In genomic region chr15:66905954-66906353, GRCh38 we compare ENCODE assay signal across 17 cellular contexts.
DNase-seq lines count a peak whose midpoint lies in the region; ATAC-seq, FAIRE-seq and TF ChIP-seq lines count a peak whose summit lies in the region.
"Had no signal": no experiment of that assay in that cellular context is flagged by ENCODE, and none has a peak within 500 bp of the region (broad histone marks: within the 10 kb centered on the region; RNA-seq: fewer than 3 reads in every experiment).

No MANE protein-coding gene starts in this region.

- no peak for FAIRE-seq in K562 (lab: Jason Lieb, UNC)

- intact Hi-C loops in K562 (cut with micrococcal nuclease), result loop anchor here (5.0 kb wide), 1 partner anchor 36 kb away; no protein-coding TSS in a partner anchor

- H3K4me1 ChIP-seq in K562 (replicated peaks in 1 of 2; ENCODE audit: control insufficient read depth in 2 of 2, insufficient read depth in 2 of 2, low read length in 2 of 2), result peaks cover 0 to 8% of the 10 kb centered on the region in 2 experiments; a peak in 4 of 5 replicates

- H3K9ac ChIP-seq in K562 (ENCODE audit: insufficient read depth in 1 of 2, low read depth in 2 of 2, low read length in 2 of 2), result no peak overlapping the region

- peaks cover 5 to 11% of the 10 kb centered on the region in 2 experiments; a peak in 4 of 5 replicates for H3K27me3 ChIP-seq in K562 (ENCODE audit: control insufficient read depth in 2 of 2, insufficient read depth in 2 of 2, low read length in 2 of 2)

- H3K9me1 ChIP-seq in K562 (ENCODE audit: control insufficient read depth, insufficient read depth, low read length), result no peaks in the 10 kb centered on the region

- H3K9me3 ChIP-seq in K562 (replicated peaks; ENCODE audit: control insufficient read depth, insufficient read depth, low read depth, low read length), result 0 out of 2 replicates have a peak, but pooled peaks cover 3% of the 10 kb centered on the region

- no peak overlapping the region for H2AFZ ChIP-seq in K562 (ENCODE audit: low read depth, low read length)

- no TSS peak for BruUV-seq in K562 (replicated peaks; lab: Mats Ljungman, UMichigan)

- ATAC-seq in K562 (peak; percentile 29; the same call in 1 of the 3 replicates), HG03432 (IDR thresholded peaks at IDR 0.05; ENCODE audit: unreplicated experiment) (no peak), GM19035 (IDR thresholded peaks at IDR 0.05; ENCODE audit: unreplicated experiment) (no peak), HG03135 (IDR thresholded peaks at IDR 0.05; ENCODE audit: unreplicated experiment) (no peak), GM21390 (IDR thresholded peaks at IDR 0.05; ENCODE audit: unreplicated experiment) (no peak)
- ATAC-seq: T-helper 17 cell had no signal

- CTCF ChIA-PET in K562 (lab: Yijun Ruan, JAX; ENCODE audit: low intra/inter-chr PET ratio), result interaction anchor here (0.7 kb wide), 1 partner anchor 131 kb away, joined by 4 read pairs; no protein-coding TSS in a partner anchor

- TF ChIP-seq EP300 in Ishikawa (IDR thresholded peaks at IDR 0.05; ENCODE audit: borderline replicate concordance), result no peak
- TF ChIP-seq EP300 in K562 (IDR thresholded peaks at IDR 0.05; ENCODE audit: low read length), result no peak

- H3K79me2 ChIP-seq in K562 (ENCODE audit: control insufficient read depth, insufficient read depth, low read length), result no peaks in the 10 kb centered on the region

- TF ChIP-seq CTCF in GM12873 (IDR thresholded peaks at IDR 0.05; ENCODE audit: insufficient read depth, low read depth, low read length, missing control alignments), result peak; percentile 46
- peak; percentile 43 to 49 (median 44); a peak in 5 of 6 replicates for TF ChIP-seq CTCF in K562 (IDR thresholded peaks at IDR 0.05 in 2 of 3, conservative IDR thresholded peaks at IDR 0.05 in 1 of 3; ENCODE audit: insufficient read depth in 2 of 3, low read depth in 1 of 3, low read length in 3 of 3)

- TF ChIP-seq RAD21 in Ishikawa (IDR thresholded peaks at IDR 0.05; ENCODE audit: low read depth), result peak; percentile 44
- peak in 1 of 2 experiments; percentile 49; a peak in 2 of 4 replicates for TF ChIP-seq RAD21 in K562 (CRISPR knock-in tag; conservative IDR thresholded peaks at IDR 0.05 in 1 of 2, IDR thresholded peaks at IDR 0.05 in 1 of 2)

- WGBS in K562 (ENCODE audit: insufficient coverage, low coverage, missing lambda C conversion rate), result 9% methylated on average over 2 of the region's 2 CpGs

- no peaks in the 10 kb centered on the region for H3K36me3 ChIP-seq in K562 (ENCODE audit: control insufficient read depth, insufficient read depth, low read length)

- H3K27ac ChIP-seq in K562 (ENCODE audit: extremely low read depth, low read depth, low read length), result no peak overlapping the region
- H3K27ac ChIP-seq: RWPE1 had no signal

- no peaks in the 10 kb centered on the region for H4K20me1 ChIP-seq in K562 (replicated peaks; ENCODE audit: control insufficient read depth, insufficient read depth, low read length)

- H3K4me2 ChIP-seq in K562 (ENCODE audit: insufficient read depth, low read length), result no peak overlapping the region

- in situ Hi-C loops in K562 (cut with MboI), result no loop called here

- POLR2A ChIA-PET in K562 (lab: Yijun Ruan, JAX), result interaction anchor here (0.5 kb wide), 2 partner anchors 51 to 163 kb away, joined by 3 to 5 read pairs; no protein-coding TSS in a partner anchor

- no peak overlapping the region for H3K4me3 ChIP-seq in K562

- no peak for DNase-seq in K562 (ENCODE audit: extremely low read depth in 1 of 4, low spot score in 3 of 4)
- DNase-seq in mesenteric fat pad (ENCODE audit: low spot score), result peak; percentile 6
- DNase-seq: activated CD4-positive, alpha-beta T cell treated with anti-CD3 and anti-CD28 coated beads for 48 hours; activated T-cell treated with anti-CD3 and anti-CD28 coated beads, Interleukin-2, amount 50 U/mL, for 1 hour; C1 segment of cervical spinal cord; cortex of kidney; NCI-H1694; retina; stimulated activated CD4-positive, alpha-beta T cell treated with anti-CD3 and anti-CD28 coated beads, Interleukin-2, amount 100 ng/mL, for 48 hours; T-helper 17 cell had no signal

- TF ChIP-seq POLR2A in K562 (conservative IDR thresholded peaks at IDR 0.05), result no peak

TF ChIP-seq in Ishikawa, 13 proteins besides CTCF, POLR2A, EP300 and RAD21 (continues in another document):
- TF ChIP-seq TEAD4 (IDR thresholded peaks at IDR 0.05) (no peak), ZBTB7A (IDR thresholded peaks at IDR 0.05; ENCODE audit: low read depth) (no peak), NFIC (IDR thresholded peaks at IDR 0.05) (no peak), REST (IDR thresholded peaks at IDR 0.05; ENCODE audit: low read depth) (no peak), TAF1 (IDR thresholded peaks at IDR 0.05; ENCODE audit: low read depth) (no peak), EGR1 (IDR thresholded peaks at IDR 0.05) (no peak), YY1 (IDR thresholded peaks at IDR 0.05; ENCODE audit: low read depth) (no peak), CEBPB (IDR thresholded peaks at IDR 0.05) (no peak)
- TF ChIP-seq, protein P1, sequence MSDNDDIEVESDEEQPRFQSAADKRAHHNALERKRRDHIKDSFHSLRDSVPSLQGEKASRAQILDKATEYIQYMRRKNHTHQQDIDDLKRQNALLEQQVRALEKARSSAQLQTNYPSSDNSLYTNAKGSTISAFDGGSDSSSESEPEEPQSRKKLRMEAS (IDR thresholded peaks at IDR 0.05), result no peak

TF ChIP-seq in K562, 482 proteins besides CTCF, POLR2A, EP300 and RAD21:
- TF ChIP-seq CBX3 (IDR thresholded peaks at IDR 0.05; ENCODE audit: borderline replicate concordance in 1 of 2, low read length in 2 of 2), result peak in 1 of 2 experiments; percentile 52; a peak in 1 of 3 replicates
- no peak for TF ChIP-seq MGA (IDR thresholded peaks at IDR 0.05)
TF ChIP-seq in K562: peak in this region for 1.
